In the genomic region with DNA sequence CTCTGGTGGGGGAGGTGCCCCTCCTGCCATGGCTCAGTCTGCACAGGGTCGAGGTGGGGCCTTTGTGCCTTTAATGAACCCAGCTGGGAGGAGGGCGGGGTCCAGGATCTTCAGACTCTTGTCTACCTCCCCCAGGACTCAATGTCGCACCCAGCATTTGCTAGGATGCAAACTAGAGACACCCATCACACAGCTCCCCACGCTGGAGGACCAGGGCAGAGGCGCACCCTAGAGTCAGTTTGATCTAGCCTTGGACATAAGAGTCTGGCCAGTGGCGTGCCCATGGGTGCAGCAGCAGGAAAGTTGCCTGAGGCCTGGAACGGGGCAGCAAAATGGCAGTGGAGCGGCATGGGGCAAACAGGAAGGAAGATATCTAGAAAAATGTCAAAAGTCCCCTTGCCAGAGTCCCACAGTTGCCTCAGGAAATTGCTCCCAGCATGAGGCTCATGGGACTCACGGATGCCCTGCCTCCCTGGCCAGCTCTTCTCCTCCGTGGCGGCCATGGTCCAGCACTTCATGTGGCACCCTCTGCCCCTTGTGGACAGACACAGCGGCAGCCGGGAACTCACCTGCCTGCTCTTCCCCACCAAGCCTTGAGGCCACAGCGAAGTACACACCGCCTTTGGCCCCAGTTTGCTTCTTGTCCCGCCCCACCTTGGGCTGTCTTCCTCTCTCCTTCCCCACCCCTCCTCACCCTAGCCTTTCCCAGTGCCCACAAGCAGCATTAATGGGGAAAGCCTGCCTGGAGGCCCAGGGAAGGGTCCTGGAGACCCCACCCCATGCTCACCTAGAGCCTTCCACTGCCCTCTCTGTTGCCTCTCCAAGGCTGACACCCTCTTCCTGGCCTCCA, we compare ENCODE assay signal across 8 cellular contexts. TPM values are rescaled to one million over a fixed set of nuclear protein-coding genes. Genes with fewer than 3 reads are reported as not detected.
DNase-seq lines count a peak whose midpoint lies in the region; ATAC-seq, FAIRE-seq and TF ChIP-seq lines count a peak whose summit lies in the region.

No MANE protein-coding gene starts in this region.

- no peaks in the 10 kb centered on the region for H4K20me1 ChIP-seq in BLaER1 treated with 17β-estradiol and CSF1 and Interleukin-3, amounts not matched to agents 10 nM and 100 nM

- H3K9ac ChIP-seq in BLaER1 treated with 17β-estradiol and CSF1 and Interleukin-3, amounts not matched to agents 10 nM and 100 nM = peak overlapping the region; percentile 80 to 92 (median 86); a peak in 19 of 22 replicates
- H3K9ac ChIP-seq in colonic mucosa (ENCODE audit: low read depth in 2 of 2, low read length in 2 of 2) = peak overlapping the region in 1 of 2 donors; percentile 59

- H3K27me3 ChIP-seq in BLaER1 treated with 17β-estradiol and CSF1 and Interleukin-3, amounts not matched to agents 10 nM and 100 nM = no peaks in the 10 kb centered on the region
- no peaks in the 10 kb centered on the region for H3K27me3 ChIP-seq in colonic mucosa
- H3K27me3 ChIP-seq in ovary = no peaks in the 10 kb centered on the region
- no peaks in the 10 kb centered on the region for H3K27me3 ChIP-seq in aorta (ENCODE audit: control insufficient read depth in 1 of 2, insufficient read depth in 2 of 2, low read length in 1 of 2)

- FAIRE-seq in D721Med (lab: Jason Lieb, UNC) = no peak

- peak overlapping the region; percentile 80 to 95 (median 90) for H3K4me2 ChIP-seq in BLaER1 treated with 17β-estradiol and CSF1 and Interleukin-3, amounts not matched to agents 10 nM and 100 nM

- no peak overlapping the region; a peak in 2 of 20 replicates for H3K4me3 ChIP-seq in BLaER1 treated with 17β-estradiol and CSF1 and Interleukin-3, amounts not matched to agents 10 nM and 100 nM
- H3K4me3 ChIP-seq in colonic mucosa (no peak overlapping the region), ovary (no peak overlapping the region), aorta (ENCODE audit: low read length in 2 of 2) (no peak overlapping the region)

- 92 to 96% (median 95%) methylated on average over 16 of the region's 16 CpGs for WGBS in ovary, 3 donors
- WGBS in aorta, 2 donors = 98 to 99% methylated on average over 15 to 16 of the region's 16 CpGs

- peak overlapping the region; percentile 83 to 98 (median 94); a peak in 21 of 22 replicates for H3K27ac ChIP-seq in BLaER1 treated with 17β-estradiol and CSF1 and Interleukin-3, amounts not matched to agents 10 nM and 100 nM
- H3K27ac ChIP-seq in KOPT-K1 (ENCODE audit: low read depth, low read length, poor library complexity, severe bottlenecking) = peak overlapping the region; percentile 65
- H3K27ac ChIP-seq in colonic mucosa = peak overlapping the region; percentile 79
- H3K27ac ChIP-seq in ovary = peak overlapping the region; percentile 76 to 91
- peak overlapping the region in 1 of 2 donors; percentile 18 for H3K27ac ChIP-seq in aorta (ENCODE audit: low read depth in 1 of 2, low read length in 2 of 2)

- H3K9me3 ChIP-seq in BLaER1 treated with 17β-estradiol and CSF1 and Interleukin-3, amounts not matched to agents 10 nM and 100 nM (replicated peaks in 1 of 11) = no peaks in the 10 kb centered on the region
- H3K9me3 ChIP-seq in KOPT-K1 (ENCODE audit: insufficient read depth, low read length, poor library complexity, severe bottlenecking) (no peaks in the 10 kb centered on the region), colonic mucosa (no peaks in the 10 kb centered on the region), ovary (no peaks in the 10 kb centered on the region), aorta (ENCODE audit: control insufficient read depth, low read length) (no peaks in the 10 kb centered on the region)

- DNase-seq in colonic mucosa (no peak), ovary (no peak), GOT3 (lab: John Stamatoyannopoulos, UW) (no peak), aorta (no peak), SHP77 (lab: John Stamatoyannopoulos, UW) (no peak), D721Med (ENCODE audit: insufficient read length, low spot score) (no peak)

- intact Hi-C loops in colonic mucosa (cut with DNase I) (no loop called here), ovary (cut with DNase I) (loop anchor here in 2 of 4 donors (5.0 kb wide), 1 partner anchor 101 kb away; a partner anchor contains a TSS), aorta (cut with DNase I) (loop anchor here in 1 of 2 donors (10.0 kb wide), 1 partner anchor 59 kb away; no protein-coding TSS in a partner anchor)

- no peaks in the 10 kb centered on the region for H3K36me3 ChIP-seq in BLaER1 treated with 17β-estradiol and CSF1 and Interleukin-3, amounts not matched to agents 10 nM and 100 nM
- H3K36me3 ChIP-seq in KOPT-K1 (ENCODE audit: insufficient read depth, low read length) (no peaks in the 10 kb centered on the region), colonic mucosa (no peaks in the 10 kb centered on the region), ovary (no peaks in the 10 kb centered on the region), aorta (ENCODE audit: control insufficient read depth in 1 of 2, insufficient read depth in 2 of 2, low read length in 1 of 2) (no peaks in the 10 kb centered on the region)

- no peak for TF ChIP-seq POLR2A in ovary (IDR thresholded peaks at IDR 0.05)

- no peak for TF ChIP-seq EP300 in ovary (IDR thresholded peaks at IDR 0.05)

- no peak for TF ChIP-seq CTCF in colonic mucosa (IDR thresholded peaks at IDR 0.05)
- no peak for TF ChIP-seq CTCF in ovary (IDR thresholded peaks at IDR 0.05)
- no peak for TF ChIP-seq CTCF in D721Med (IDR thresholded peaks at IDR 0.05; ENCODE audit: insufficient read depth, missing control alignments)

- no peak for ATAC-seq in aorta (ENCODE audit: low FRiP score)

- H3K4me1 ChIP-seq in BLaER1 treated with 17β-estradiol and CSF1 and Interleukin-3, amounts not matched to agents 10 nM and 100 nM = peaks cover 72 to 83% (median 77%) of the 10 kb centered on the region in 10 experiments
- H3K4me1 ChIP-seq in colonic mucosa = peaks cover 14% of the 10 kb centered on the region
- H3K4me1 ChIP-seq in ovary (ENCODE audit: insufficient read depth) = peaks cover 17% of the 10 kb centered on the region
- H3K4me1 ChIP-seq in aorta (ENCODE audit: control insufficient read depth in 1 of 2, insufficient read depth in 2 of 2, low read length in 2 of 2) = no peaks in the 10 kb centered on the region

RNA-seq across cellular contexts. Expression of a gene that starts 17.7 kb away (rescaled TPM):
- 1 to 10 TPM; 1.6 to 9.2 TPM for total RNA-seq in colonic mucosa
- total RNA-seq in ovary = 1 to 10 TPM in 1 of 7 donors, under 1 TPM in 2, not detected in 4; 0.35 to 1.9 (median 0.48) TPM
- under 1 TPM in 1 of 2 donors, not detected in 1; 0.12 TPM for polyA plus RNA-seq in ovary
- total RNA-seq in aorta = not detected
- polyA plus RNA-seq in aorta = 1 to 10 TPM in 1 of 2 donors, not detected in 1; 1.5 TPM

RNA-seq across cellular contexts. Expression of a gene that starts 26.0 kb away (rescaled TPM):
- total RNA-seq in colonic mucosa (100 to 1,000 TPM; 102 to 105 TPM), ovary (10 to 100 TPM in 6 of 7 donors, 1 to 10 TPM in 1; 6.8 to 97.8 (median 23.6) TPM), aorta (10 to 100 TPM; 67.1 to 78.5 TPM)
- polyA plus RNA-seq in ovary (10 to 100 TPM in 1 of 2 donors, 1 to 10 TPM in 1; 9.8 to 12.3 TPM), aorta (100 to 1,000 TPM in 1 of 2 donors, 10 to 100 TPM in 1; 24.9 to 103 TPM)
